Comparison of ENCODE assay signal across 25 cellular contexts in the genomic region with DNA sequence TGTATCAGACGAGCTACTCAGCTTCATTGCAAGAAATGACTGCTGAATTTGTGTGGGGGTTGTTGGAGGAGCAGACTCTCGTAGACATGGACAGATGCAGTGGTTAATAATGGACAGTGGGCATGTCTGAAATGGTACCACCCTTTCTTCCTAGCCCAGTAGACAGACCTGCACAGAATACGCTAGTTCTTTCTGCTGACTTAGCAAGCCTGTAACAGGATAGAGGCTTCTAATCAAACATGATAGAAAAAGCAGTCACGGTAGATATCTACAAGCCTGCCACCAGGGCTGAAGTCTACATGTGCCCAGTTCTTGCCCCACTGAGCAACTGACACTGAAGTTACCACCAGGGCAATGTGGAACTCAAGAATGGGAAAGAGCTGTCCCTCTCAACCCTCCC.
DNase-seq lines count a peak whose midpoint lies in the region; ATAC-seq, FAIRE-seq and TF ChIP-seq lines count a peak whose summit lies in the region.
"Had no signal": no experiment of that assay in that cellular context is flagged by ENCODE, and none has a peak within 500 bp of the region (broad histone marks: within the 10 kb centered on the region; RNA-seq: fewer than 3 reads in every experiment).

No MANE protein-coding gene starts in this region.

- no peak for ATAC-seq in HepG2
- ATAC-seq in right lobe of liver = no peak
- ATAC-seq in HG03108 (IDR thresholded peaks at IDR 0.05; ENCODE audit: unreplicated experiment) = no peak

- in situ Hi-C loops in HepG2 (cut with HindIII; ENCODE audit: extremely low pct_ligation_motif_present, low pct_unique_long_range_greater_than_20kb) = no loop called here

- H3K4me1 Mint-ChIP-seq in endodermal cell = no peaks in the 10 kb centered on the region
- peaks cover 67% of the 10 kb centered on the region for H3K4me1 Mint-ChIP-seq in nephron
- peaks cover 30% of the 10 kb centered on the region for H3K4me1 Mint-ChIP-seq in progenitor cell of endocrine pancreas (ENCODE audit: low read depth)
- H3K4me1 Mint-ChIP-seq: CD4-positive, alpha-beta memory T cell; CD8-positive, alpha-beta memory T cell had no signal

- H3K9me3 Mint-ChIP-seq in endodermal cell = no peaks in the 10 kb centered on the region
- no peaks in the 10 kb centered on the region for H3K9me3 Mint-ChIP-seq in nephron
- no peaks in the 10 kb centered on the region for H3K9me3 Mint-ChIP-seq in progenitor cell of endocrine pancreas (ENCODE audit: low read depth)
- H3K9me3 Mint-ChIP-seq: CD4-positive, CD25-positive, alpha-beta regulatory T cell had no signal

- TF ChIP-seq POLR2A in HepG2 (IDR thresholded peaks at IDR 0.05; ENCODE audit: insufficient read depth in 1 of 2, low read depth in 2 of 2, low read length in 2 of 2) = no peak
- TF ChIP-seq POLR2A in right lobe of liver (IDR thresholded peaks at IDR 0.05) = no peak

- DNase-seq in HepG2 (ENCODE audit: low spot score) = no peak
- no peak for DNase-seq in right lobe of liver
- DNase-seq in endodermal cell = peak; percentile 19
- no peak for DNase-seq in progenitor cell of endocrine pancreas (ENCODE audit: low spot score, unreplicated experiment)
- DNase-seq in COR-L47 (lab: John Stamatoyannopoulos, UW) = no peak
- no peak for DNase-seq in SIG-M5 (lab: John Stamatoyannopoulos, UW)
- DNase-seq: ACHN; BE2C; C1 segment of cervical spinal cord; Caco-2; Calu3; CD4-positive, alpha-beta memory T cell; CD4-positive, CD25-positive, alpha-beta regulatory T cell; CD8-positive, alpha-beta memory T cell; DMS79 treated with DMSO at 0.1 percent for 48 hours; GF-D8 had no signal

- 0% methylated on average over 3 of the region's 4 CpGs for WGBS in HepG2 (ENCODE audit: low lambda C conversion rate)
- 61% methylated on average over 4 of the region's 4 CpGs for WGBS in right lobe of liver (ENCODE audit: insufficient coverage, low coverage, low lambda C conversion rate, missing lambda C conversion rate)
- 90 to 96% methylated on average over 4 of the region's 4 CpGs for WGBS in endodermal cell (ENCODE audit: insufficient coverage in 1 of 2, insufficient read length in 1 of 2), 2 experiments

- H3K27me3 Mint-ChIP-seq in endodermal cell (ENCODE audit: insufficient read depth) (no peaks in the 10 kb centered on the region), nephron (ENCODE audit: low read depth) (no peaks in the 10 kb centered on the region), progenitor cell of endocrine pancreas (no peaks in the 10 kb centered on the region)
- H3K27me3 Mint-ChIP-seq: CD4-positive, CD25-positive, alpha-beta regulatory T cell; CD8-positive, alpha-beta memory T cell had no signal

- TF ChIP-seq RAD21 in HepG2 (CRISPR knock-in tag; IDR thresholded peaks at IDR 0.05) = no peak

- no peak overlapping the region for H3K4me3 Mint-ChIP-seq in endodermal cell
- no peak overlapping the region for H3K4me3 Mint-ChIP-seq in nephron
- no peak overlapping the region for H3K4me3 Mint-ChIP-seq in progenitor cell of endocrine pancreas (ENCODE audit: low read depth)
- H3K4me3 Mint-ChIP-seq: CD14-positive monocyte; CD4-positive, alpha-beta memory T cell; CD4-positive, CD25-positive, alpha-beta regulatory T cell; CD8-positive, alpha-beta memory T cell had no signal

- TF ChIP-seq EP300 in HepG2 (IDR thresholded peaks at IDR 0.05; ENCODE audit: low read depth in 2 of 2, low read length in 2 of 2) (no peak), HepG2 (CRISPR knock-in tag; IDR thresholded peaks at IDR 0.05; ENCODE audit: borderline replicate concordance) (no peak)

- TF ChIP-seq CTCF in HepG2 (CRISPR knock-in tag; IDR thresholded peaks at IDR 0.05) = no peak
- TF ChIP-seq CTCF in right lobe of liver (IDR thresholded peaks at IDR 0.05) = no peak
- TF ChIP-seq CTCF in endodermal cell (conservative IDR thresholded peaks at IDR 0.05) = no peak
- TF ChIP-seq CTCF in nephron (IDR thresholded peaks at IDR 0.05; ENCODE audit: unreplicated experiment in 3 of 3) = no peak
- no peak for TF ChIP-seq CTCF in progenitor cell of endocrine pancreas (IDR thresholded peaks at IDR 0.05; ENCODE audit: unreplicated experiment)

- intact Hi-C loops in HepG2 (cut with micrococcal nuclease; ENCODE audit: unreplicated experiment) = no loop called here
- intact Hi-C loops in right lobe of liver (cut with DNase I) = no loop called here

- no peak for FAIRE-seq in HepG2 (lab: Jason Lieb, UNC)
- FAIRE-seq: D721Med, G401.6, GM12891, GM19239 had no signal

- H3K36me3 Mint-ChIP-seq in endodermal cell (ENCODE audit: low read depth) (no peaks in the 10 kb centered on the region), nephron (ENCODE audit: low read depth) (no peaks in the 10 kb centered on the region), progenitor cell of endocrine pancreas (ENCODE audit: insufficient read depth) (no peaks in the 10 kb centered on the region)
- H3K36me3 Mint-ChIP-seq: CD14-positive monocyte; CD4-positive, alpha-beta memory T cell; CD4-positive, CD25-positive, alpha-beta regulatory T cell had no signal

- H3K4me2 ChIP-seq in HepG2 (ENCODE audit: low read depth, low read length) = no peak overlapping the region
- H3K4me2 ChIP-seq: BLaER1 had no signal

- H3K27ac ChIP-seq in HepG2 (ENCODE audit: extremely low read length, insufficient read depth, low read length) (no peak overlapping the region), right lobe of liver (no peak overlapping the region), endodermal cell (ENCODE audit: low read depth, low read length) (no peak overlapping the region)
- H3K27ac ChIP-seq: 22Rv1, BLaER1 had no signal

- H3K9me3 ChIP-seq in HepG2 (ENCODE audit: low read length) = no peaks in the 10 kb centered on the region
- no peaks in the 10 kb centered on the region for H3K9me3 ChIP-seq in right lobe of liver
- H3K9me3 ChIP-seq in endodermal cell (ENCODE audit: control insufficient read depth, low read length) = no peaks in the 10 kb centered on the region
- H3K9me3 ChIP-seq: BE2C, BLaER1, Caco-2 had no signal

- H3K27me3 ChIP-seq in HepG2 (ENCODE audit: control insufficient read depth in 1 of 2, insufficient read depth in 2 of 2, low read length in 2 of 2) = peaks cover 1 to 31% of the 10 kb centered on the region in 2 experiments; a peak in 4 of 5 replicates
- no peaks in the 10 kb centered on the region for H3K27me3 ChIP-seq in right lobe of liver
- H3K27me3 ChIP-seq in endodermal cell (ENCODE audit: control insufficient read depth, insufficient read depth, low read length, poor library complexity, severe bottlenecking) = no peaks in the 10 kb centered on the region
- H3K27me3 ChIP-seq: BE2C, BLaER1 had no signal

- CTCF ChIA-PET in HepG2 (lab: Yijun Ruan, JAX; ENCODE audit: low intra/inter-chr PET ratio, low total read pairs) = no interaction called here

- H2AFZ ChIP-seq in HepG2 (ENCODE audit: low read length) = no peak overlapping the region

- no peaks in the 10 kb centered on the region for H4K20me1 ChIP-seq in HepG2 (ENCODE audit: insufficient read depth, low read length)
- H4K20me1 ChIP-seq: BLaER1 had no signal

- no TSS peak for BruUV-seq in HepG2 (replicated peaks; lab: Mats Ljungman, UMichigan)

- H3K4me1 ChIP-seq in HepG2 (ENCODE audit: insufficient read depth, low read length) (no peaks in the 10 kb centered on the region), right lobe of liver (no peaks in the 10 kb centered on the region), endodermal cell (ENCODE audit: control insufficient read depth, insufficient read depth, low read length) (no peaks in the 10 kb centered on the region)
- H3K4me1 ChIP-seq: BE2C, BLaER1, Caco-2 had no signal

- no peak overlapping the region for H3K4me3 ChIP-seq in HepG2 (replicated peaks in 1 of 3; ENCODE audit: insufficient read depth in 1 of 3, low read depth in 2 of 3, low read length in 3 of 3)
- no peak overlapping the region for H3K4me3 ChIP-seq in right lobe of liver
- H3K4me3 ChIP-seq in endodermal cell (ENCODE audit: low read length) = no peak overlapping the region
- H3K4me3 ChIP-seq: BLaER1 had no signal

- H3K9ac ChIP-seq in HepG2 (ENCODE audit: insufficient read depth, low read depth, low read length) (no peak overlapping the region), endodermal cell (ENCODE audit: extremely low read depth, low read length, poor library complexity, severe bottlenecking) (no peak overlapping the region)
- H3K9ac ChIP-seq: BLaER1 had no signal

- H3K79me2 ChIP-seq in HepG2 (ENCODE audit: insufficient read depth, low read length) = no peaks in the 10 kb centered on the region

- H3K36me3 ChIP-seq in HepG2 (replicated peaks in 1 of 2; ENCODE audit: control insufficient read depth in 1 of 2, insufficient read depth in 2 of 2, low read length in 2 of 2) (no peaks in the 10 kb centered on the region), right lobe of liver (no peaks in the 10 kb centered on the region), endodermal cell (ENCODE audit: control insufficient read depth, insufficient read depth, low read length) (no peaks in the 10 kb centered on the region)
- H3K36me3 ChIP-seq: BE2C, BLaER1 had no signal

- H3K27ac Mint-ChIP-seq in endodermal cell (no peak overlapping the region), nephron (peak overlapping the region; percentile 27 to 78 (median 43)), progenitor cell of endocrine pancreas (peak overlapping the region; percentile 51)
- H3K27ac Mint-ChIP-seq: CD4-positive, alpha-beta memory T cell; CD4-positive, CD25-positive, alpha-beta regulatory T cell; CD8-positive, alpha-beta memory T cell had no signal

- POLR2A ChIA-PET in HepG2 (lab: Yijun Ruan, JAX) = no interaction called here

TF ChIP-seq in HepG2, 621 proteins besides CTCF, POLR2A, EP300 and RAD21:
- peak; percentile 44 to 65; a peak in 2 of 4 replicates for TF ChIP-seq MAFK (conservative IDR thresholded peaks at IDR 0.05 in 1 of 2, IDR thresholded peaks at IDR 0.05 in 1 of 2; ENCODE audit: low read length in 2 of 2)
- TF ChIP-seq KAT7 (CRISPR knock-in tag; IDR thresholded peaks at IDR 0.05; ENCODE audit: borderline replicate concordance) = no peak
